1 cellular context compared by ENCODE assay signal in genomic region chr9:93132946-93133640, GRCh38.
A peak's percentile ranks its signal among the peaks of the same experiment; 100 is the strongest.
TF ChIP-seq lines count a peak whose summit lies in the region.

No MANE protein-coding gene starts in this region.

TF ChIP-seq in HepG2, 621 proteins besides CTCF, POLR2A, EP300 and RAD21 (continued from another document):
- TF ChIP-seq ZBTB39 (CRISPR knock-in tag; IDR thresholded peaks at IDR 0.05): peak; percentile 38; the same call in 1 of the 2 replicates
- TF ChIP-seq E2F5 (CRISPR knock-in tag; conservative IDR thresholded peaks at IDR 0.05): no peak
- 0 out of 2 replicates have a peak, but pooled peaks have one; percentile 73 for TF ChIP-seq NFAT5 (CRISPR knock-in tag; IDR thresholded peaks at IDR 0.05)
- 0 out of 2 replicates have a peak, but pooled peaks have one; percentile 30 for TF ChIP-seq AKNA (CRISPR knock-in tag; IDR thresholded peaks at IDR 0.05; ENCODE audit: borderline replicate concordance)
- TF ChIP-seq HDAC2 (CRISPR knock-in tag; IDR thresholded peaks at IDR 0.05): no peak
- TF ChIP-seq ZFP37 (CRISPR knock-in tag; IDR thresholded peaks at IDR 0.05; ENCODE audit: borderline replicate concordance): 0 out of 2 replicates have a peak, but pooled peaks have one; percentile 55
- TF ChIP-seq MTF1 (CRISPR knock-in tag; IDR thresholded peaks at IDR 0.05): no peak
- TF ChIP-seq SETDB1 (CRISPR knock-in tag; IDR thresholded peaks at IDR 0.05; ENCODE audit: borderline replicate concordance): 0 out of 2 replicates have a peak, but pooled peaks have one; percentile 17
- TF ChIP-seq ZNF224 (CRISPR knock-in tag; IDR thresholded peaks at IDR 0.05): no peak
- TF ChIP-seq LCORL (IDR thresholded peaks at IDR 0.05): no peak
- no peak; the same call in none of the 2 replicates for TF ChIP-seq LCORL (CRISPR knock-in tag; IDR thresholded peaks at IDR 0.05)
- TF ChIP-seq ZNF776 (CRISPR knock-in tag; IDR thresholded peaks at IDR 0.05): no peak
- 0 out of 2 replicates have a peak, but pooled peaks have one; percentile 4 for TF ChIP-seq MXD3 (CRISPR knock-in tag; IDR thresholded peaks at IDR 0.05)
- 0 out of 2 replicates have a peak, but pooled peaks have one; percentile 14 for TF ChIP-seq FOSL1 (CRISPR knock-in tag; IDR thresholded peaks at IDR 0.05; ENCODE audit: borderline replicate concordance)
- TF ChIP-seq THAP8 (CRISPR knock-in tag; IDR thresholded peaks at IDR 0.05; ENCODE audit: borderline replicate concordance): peak; percentile 63; the same call in 1 of the 2 replicates
- TF ChIP-seq E2F1 (CRISPR knock-in tag; IDR thresholded peaks at IDR 0.05): no peak
- 0 out of 2 replicates have a peak, but pooled peaks have one; percentile 60 for TF ChIP-seq ZNF430 (CRISPR knock-in tag; IDR thresholded peaks at IDR 0.05)
- TF ChIP-seq MNT (IDR thresholded peaks at IDR 0.05): no peak
- TF ChIP-seq ZNF773 (CRISPR knock-in tag; IDR thresholded peaks at IDR 0.05; ENCODE audit: borderline replicate concordance): 0 out of 2 replicates have a peak, but pooled peaks have one; percentile 48
- TF ChIP-seq ZSCAN21 (CRISPR knock-in tag; IDR thresholded peaks at IDR 0.05; ENCODE audit: borderline replicate concordance): no peak
- no peak for TF ChIP-seq ZNF432 (CRISPR knock-in tag; IDR thresholded peaks at IDR 0.05; ENCODE audit: borderline replicate concordance)
- no peak for TF ChIP-seq PPARG (CRISPR knock-in tag; conservative IDR thresholded peaks at IDR 0.05)
- TF ChIP-seq ZBTB3 (CRISPR knock-in tag; IDR thresholded peaks at IDR 0.05; ENCODE audit: borderline replicate concordance, low read depth): no peak
- peak; percentile 72 for TF ChIP-seq TEAD3 (CRISPR knock-in tag; optimal IDR thresholded peaks at IDR 0.05; ENCODE audit: borderline replicate concordance)
- no peak for TF ChIP-seq ZNF607 (CRISPR knock-in tag; IDR thresholded peaks at IDR 0.05; ENCODE audit: borderline replicate concordance)
- no peak for TF ChIP-seq ZNF616 (CRISPR knock-in tag; IDR thresholded peaks at IDR 0.05; ENCODE audit: low read depth)
- TF ChIP-seq ZNF451 (CRISPR knock-in tag; IDR thresholded peaks at IDR 0.05): peak; percentile 21; the same call in 1 of the 2 replicates
- peak; percentile 35; the same call in 1 of the 2 replicates for TF ChIP-seq TOPORS (CRISPR knock-in tag; IDR thresholded peaks at IDR 0.05)
- TF ChIP-seq RAD51 (IDR thresholded peaks at IDR 0.05; ENCODE audit: borderline replicate concordance): no peak
- TF ChIP-seq HOXA9 (CRISPR knock-in tag; IDR thresholded peaks at IDR 0.05; ENCODE audit: borderline replicate concordance): no peak
- 0 out of 2 replicates have a peak, but pooled peaks have one; percentile 50 for TF ChIP-seq FOXJ3 (CRISPR knock-in tag; IDR thresholded peaks at IDR 0.05; ENCODE audit: borderline replicate concordance)
- no peak for TF ChIP-seq SSRP1 (CRISPR knock-in tag; IDR thresholded peaks at IDR 0.05)
- TF ChIP-seq ZNF703 (CRISPR knock-in tag; IDR thresholded peaks at IDR 0.05; ENCODE audit: borderline replicate concordance): 0 out of 2 replicates have a peak, but pooled peaks have one; percentile 9
- no peak for TF ChIP-seq HNRNPL (IDR thresholded peaks at IDR 0.05; ENCODE audit: low read depth, low read length)
- 0 out of 2 replicates have a peak, but pooled peaks have one; percentile 54 for TF ChIP-seq ZNF788 (CRISPR knock-in tag; IDR thresholded peaks at IDR 0.05; ENCODE audit: borderline replicate concordance)
- peak; percentile 7; the same call in 1 of the 2 replicates for TF ChIP-seq POLR2AphosphoS5 (IDR thresholded peaks at IDR 0.05; ENCODE audit: low read depth, low read length)
- no peak for TF ChIP-seq PAXIP1 (CRISPR knock-in tag; conservative IDR thresholded peaks at IDR 0.05)
